Comparison of ENCODE assay signal across 8 cellular contexts in genomic region chr4:95155759-95156451, GRCh38.
DNase-seq lines count a peak whose midpoint lies in the region; ATAC-seq lines count a peak whose summit lies in the region.

No MANE protein-coding gene starts in this region.

- H3K4me3 Mint-ChIP-seq in naive thymus-derived CD4-positive, alpha-beta T cell: peak overlapping the region in 9 of 10 donors; percentile 13 to 79 (median 75)

- peaks cover 0 to 41% (median 0%) of the 10 kb centered on the region in 5 donors for H3K27me3 Mint-ChIP-seq in naive thymus-derived CD4-positive, alpha-beta T cell

- peaks cover 12 to 36% (median 16%) of the 10 kb centered on the region in 7 donors for H3K4me1 Mint-ChIP-seq in naive thymus-derived CD4-positive, alpha-beta T cell

- H3K4me3 ChIP-seq in naive thymus-derived CD4-positive, alpha-beta T cell (ENCODE audit: low read length): no peak overlapping the region

- H3K9me3 Mint-ChIP-seq in naive thymus-derived CD4-positive, alpha-beta T cell: no peaks in the 10 kb centered on the region

- intact Hi-C loops in naive thymus-derived CD4-positive, alpha-beta T cell (cut with micrococcal nuclease): loop anchor here (1.0 to 5.0 kb wide), 4 partner anchors 10 to 1996 kb away; partner anchors contain the start of gene UNC5C (in 1 of the 2)

- peak; percentile 14 for DNase-seq in NOMO-1 treated with DMSO at 0.1 percent for 48 hours (lab: John Stamatoyannopoulos, UW; ENCODE audit: unreplicated experiment)
- DNase-seq in NOMO-1 treated with dmso at 0.1 percent for 144 hours (lab: John Stamatoyannopoulos, UW; ENCODE audit: unreplicated experiment): no peak
- DNase-seq in NCI-H460 (ENCODE audit: extremely low read depth, low read depth): peak; percentile 22
- peak; percentile 42 for DNase-seq in central memory CD4-positive, alpha-beta T cell
- peak in 6 of 9 donors; percentile 50 to 72 (median 64) for DNase-seq in naive thymus-derived CD4-positive, alpha-beta T cell
- DNase-seq in stimulated activated CD4-positive, alpha-beta T cell treated with anti-CD3 and anti-CD28 coated beads, Interleukin-2, amount 100 ng/mL, for 24 hours: no peak

- H3K27ac ChIP-seq in naive thymus-derived CD4-positive, alpha-beta T cell (ENCODE audit: low read depth, low read length): no peak overlapping the region

- POLR2A ChIA-PET in naive thymus-derived CD4-positive, alpha-beta T cell (lab: Charles Lee): no interaction called here

- peak; percentile 58 for ATAC-seq in GM21529 (IDR thresholded peaks at IDR 0.05; ENCODE audit: unreplicated experiment)
- peak; percentile 78 for ATAC-seq in naive thymus-derived CD4-positive, alpha-beta T cell
- ATAC-seq in HG03280 (IDR thresholded peaks at IDR 0.05; ENCODE audit: unreplicated experiment): no peak

- peaks cover 0 to 1% (median 0%) of the 10 kb centered on the region in 5 donors for H3K36me3 Mint-ChIP-seq in naive thymus-derived CD4-positive, alpha-beta T cell

- H3K9me3 ChIP-seq in naive thymus-derived CD4-positive, alpha-beta T cell (ENCODE audit: control insufficient read depth in 2 of 3, low read length in 3 of 3): no peaks in the 10 kb centered on the region

- H3K4me1 ChIP-seq in naive thymus-derived CD4-positive, alpha-beta T cell (ENCODE audit: control insufficient read depth in 2 of 2, insufficient read depth in 2 of 2, low read length in 2 of 2): peaks cover 4 to 11% of the 10 kb centered on the region in 2 donors

- H3K27ac Mint-ChIP-seq in naive thymus-derived CD4-positive, alpha-beta T cell: peak overlapping the region; percentile 33 to 93 (median 71)

- H3K36me3 ChIP-seq in naive thymus-derived CD4-positive, alpha-beta T cell (ENCODE audit: control insufficient read depth in 2 of 3, insufficient read depth in 3 of 3, low read length in 3 of 3): no peaks in the 10 kb centered on the region

- H3K27me3 ChIP-seq in naive thymus-derived CD4-positive, alpha-beta T cell (ENCODE audit: control insufficient read depth in 2 of 2, insufficient read depth in 2 of 2, low read length in 2 of 2): no peaks in the 10 kb centered on the region

- CTCF ChIA-PET in naive thymus-derived CD4-positive, alpha-beta T cell (lab: Charles Lee): no interaction called here

Comparison
In these comparisons a context has a peak if more than half of its experiments do, and no peak if none do; other contexts are left out.
1. DNase-seq: peak in NOMO-1 treated with DMSO at 0.1 percent for 48 hours (single experiment), NCI-H460 (single experiment), central memory CD4-positive, alpha-beta T cell (single experiment) and naive thymus-derived CD4-positive, alpha-beta T cell (6 of 9); none in NOMO-1 treated with dmso at 0.1 percent for 144 hours (single experiment) and stimulated activated CD4-positive, alpha-beta T cell treated with anti-CD3 and anti-CD28 coated beads, Interleukin-2, amount 100 ng/mL, for 24 hours (0 of 2).